Comparison of ENCODE assay signal across 1 cellular context in the genomic region with DNA sequence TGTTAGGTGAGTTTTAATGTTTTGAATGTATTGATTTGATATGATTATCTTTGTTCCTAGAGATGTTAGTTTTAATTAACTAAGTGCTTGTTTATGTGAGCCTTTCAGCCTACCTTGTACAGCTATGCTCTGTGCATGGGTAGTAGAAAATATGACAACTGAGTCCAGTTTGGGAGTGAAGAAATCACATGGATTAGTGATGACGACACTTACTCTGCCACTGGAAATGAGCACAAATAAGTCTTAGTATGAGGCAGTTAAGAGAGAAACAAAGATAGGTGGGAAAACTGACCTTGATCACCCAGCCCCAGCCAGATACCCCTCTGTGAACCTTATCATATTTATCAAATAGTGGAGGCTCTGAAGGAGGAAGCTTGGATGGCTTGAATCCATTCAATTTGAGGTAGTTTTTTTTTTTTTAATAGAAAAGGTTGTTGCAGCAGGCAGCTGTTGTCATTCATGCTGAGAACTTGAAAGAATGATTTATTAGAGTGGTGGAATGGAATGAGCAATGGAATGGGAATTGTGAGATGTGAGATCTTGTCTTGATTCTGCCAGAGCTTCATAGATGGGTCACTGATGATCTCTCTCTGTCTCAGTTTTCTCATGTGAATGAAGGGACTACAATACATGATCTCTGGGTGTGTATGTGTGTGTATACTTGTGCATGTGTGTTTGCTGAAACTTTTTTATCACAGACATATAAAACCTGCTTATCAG.
TF ChIP-seq lines count a peak whose summit lies in the region.

No MANE protein-coding gene starts in this region.

TF ChIP-seq in SK-N-SH, 30 proteins besides CTCF, POLR2A, EP300 and RAD21 (continued from another document):
- TF ChIP-seq, protein P1, sequence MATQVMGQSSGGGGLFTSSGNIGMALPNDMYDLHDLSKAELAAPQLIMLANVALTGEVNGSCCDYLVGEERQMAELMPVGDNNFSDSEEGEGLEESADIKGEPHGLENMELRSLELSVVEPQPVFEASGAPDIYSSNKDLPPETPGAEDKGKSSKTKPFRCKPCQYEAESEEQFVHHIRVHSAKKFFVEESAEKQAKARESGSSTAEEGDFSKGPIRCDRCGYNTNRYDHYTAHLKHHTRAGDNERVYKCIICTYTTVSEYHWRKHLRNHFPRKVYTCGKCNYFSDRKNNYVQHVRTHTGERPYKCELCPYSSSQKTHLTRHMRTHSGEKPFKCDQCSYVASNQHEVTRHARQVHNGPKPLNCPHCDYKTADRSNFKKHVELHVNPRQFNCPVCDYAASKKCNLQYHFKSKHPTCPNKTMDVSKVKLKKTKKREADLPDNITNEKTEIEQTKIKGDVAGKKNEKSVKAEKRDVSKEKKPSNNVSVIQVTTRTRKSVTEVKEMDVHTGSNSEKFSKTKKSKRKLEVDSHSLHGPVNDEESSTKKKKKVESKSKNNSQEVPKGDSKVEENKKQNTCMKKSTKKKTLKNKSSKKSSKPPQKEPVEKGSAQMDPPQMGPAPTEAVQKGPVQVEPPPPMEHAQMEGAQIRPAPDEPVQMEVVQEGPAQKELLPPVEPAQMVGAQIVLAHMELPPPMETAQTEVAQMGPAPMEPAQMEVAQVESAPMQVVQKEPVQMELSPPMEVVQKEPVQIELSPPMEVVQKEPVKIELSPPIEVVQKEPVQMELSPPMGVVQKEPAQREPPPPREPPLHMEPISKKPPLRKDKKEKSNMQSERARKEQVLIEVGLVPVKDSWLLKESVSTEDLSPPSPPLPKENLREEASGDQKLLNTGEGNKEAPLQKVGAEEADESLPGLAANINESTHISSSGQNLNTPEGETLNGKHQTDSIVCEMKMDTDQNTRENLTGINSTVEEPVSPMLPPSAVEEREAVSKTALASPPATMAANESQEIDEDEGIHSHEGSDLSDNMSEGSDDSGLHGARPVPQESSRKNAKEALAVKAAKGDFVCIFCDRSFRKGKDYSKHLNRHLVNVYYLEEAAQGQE (IDR thresholded peaks at IDR 0.05; ENCODE audit: low read depth, low read length), result no peak
- no peak for TF ChIP-seq ELF1 (IDR thresholded peaks at IDR 0.05)
- TF ChIP-seq MXI1 (IDR thresholded peaks at IDR 0.05; ENCODE audit: low read depth, low read length), result no peak
- no peak for TF ChIP-seq TAF1 (IDR thresholded peaks at IDR 0.05; ENCODE audit: borderline replicate concordance, low read depth, low read length)
- TF ChIP-seq YY1 (IDR thresholded peaks at IDR 0.05; ENCODE audit: low read depth), result no peak
- no peak for TF ChIP-seq SIN3A (IDR thresholded peaks at IDR 0.05; ENCODE audit: borderline replicate concordance, low read depth, low read length)
- TF ChIP-seq, protein P2, sequence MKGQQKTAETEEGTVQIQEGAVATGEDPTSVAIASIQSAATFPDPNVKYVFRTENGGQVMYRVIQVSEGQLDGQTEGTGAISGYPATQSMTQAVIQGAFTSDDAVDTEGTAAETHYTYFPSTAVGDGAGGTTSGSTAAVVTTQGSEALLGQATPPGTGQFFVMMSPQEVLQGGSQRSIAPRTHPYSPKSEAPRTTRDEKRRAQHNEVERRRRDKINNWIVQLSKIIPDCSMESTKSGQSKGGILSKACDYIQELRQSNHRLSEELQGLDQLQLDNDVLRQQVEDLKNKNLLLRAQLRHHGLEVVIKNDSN (IDR thresholded peaks at IDR 0.05; ENCODE audit: borderline replicate concordance, low read depth), result no peak
- TF ChIP-seq TCF12 (IDR thresholded peaks at IDR 0.05), result peak; percentile 54
- TF ChIP-seq RFX5 (IDR thresholded peaks at IDR 0.05; ENCODE audit: low read length), result no peak
- TF ChIP-seq CHD2 (IDR thresholded peaks at IDR 0.05; ENCODE audit: low read length, partially characterized antibody), result no peak
- no peak for TF ChIP-seq POLR2AphosphoS5 (IDR thresholded peaks at IDR 0.05; ENCODE audit: low read depth, low read length)
- TF ChIP-seq, protein P3, sequence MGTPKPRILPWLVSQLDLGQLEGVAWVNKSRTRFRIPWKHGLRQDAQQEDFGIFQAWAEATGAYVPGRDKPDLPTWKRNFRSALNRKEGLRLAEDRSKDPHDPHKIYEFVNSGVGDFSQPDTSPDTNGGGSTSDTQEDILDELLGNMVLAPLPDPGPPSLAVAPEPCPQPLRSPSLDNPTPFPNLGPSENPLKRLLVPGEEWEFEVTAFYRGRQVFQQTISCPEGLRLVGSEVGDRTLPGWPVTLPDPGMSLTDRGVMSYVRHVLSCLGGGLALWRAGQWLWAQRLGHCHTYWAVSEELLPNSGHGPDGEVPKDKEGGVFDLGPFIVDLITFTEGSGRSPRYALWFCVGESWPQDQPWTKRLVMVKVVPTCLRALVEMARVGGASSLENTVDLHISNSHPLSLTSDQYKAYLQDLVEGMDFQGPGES (IDR thresholded peaks at IDR 0.05; ENCODE audit: low read depth, low read length), result no peak
- TF ChIP-seq RCOR1 (IDR thresholded peaks at IDR 0.05; ENCODE audit: low read length), result no peak
